ENCODE assay signal across 9 cellular contexts in genomic region chr12:21169878-21170472, GRCh38. TPM values are rescaled to one million over a fixed set of nuclear protein-coding genes. Genes with fewer than 3 reads are reported as not detected.
DNase-seq lines count a peak whose midpoint lies in the region; ATAC-seq, FAIRE-seq and TF ChIP-seq lines count a peak whose summit lies in the region.
"Had no signal": no experiment of that assay in that cellular context is flagged by ENCODE, and none has a peak within 500 bp of the region (broad histone marks: within the 10 kb centered on the region; RNA-seq: fewer than 3 reads in every experiment).

No MANE protein-coding gene starts in this region.

- no peaks in the 10 kb centered on the region for H3K36me3 Mint-ChIP-seq in natural killer cell treated with Interleukin-12 subunit alpha and Interleukin-12 subunit beta and Interleukin-15 and Interleukin-18, amount 100 ng/mL, for 72 hours
- H3K36me3 Mint-ChIP-seq: activated naive CD4-positive, alpha-beta T cell treated with anti-CD3 and anti-CD28 coated beads, Interleukin-2, amount 50 U/mL, for 24 hours had no signal

- no peak overlapping the region for H3K27ac Mint-ChIP-seq in natural killer cell treated with Interleukin-12 subunit alpha and Interleukin-12 subunit beta and Interleukin-15 and Interleukin-18, amount 100 ng/mL, for 72 hours
- H3K27ac Mint-ChIP-seq: activated naive CD4-positive, alpha-beta T cell treated with anti-CD3 and anti-CD28 coated beads, Interleukin-2, amount 50 U/mL, for 24 hours had no signal

- no peak overlapping the region for H3K4me3 ChIP-seq in choroid plexus epithelial cell (ENCODE audit: low read depth, low read length)

- ATAC-seq in GM21360 (IDR thresholded peaks at IDR 0.05; ENCODE audit: unreplicated experiment) = peak; percentile 68
- no peak for ATAC-seq in natural killer cell treated with Interleukin-12 subunit alpha and Interleukin-12 subunit beta and Interleukin-15 and Interleukin-18, amount 100 ng/mL, for 72 hours

- H3K27me3 Mint-ChIP-seq in natural killer cell treated with Interleukin-12 subunit alpha and Interleukin-12 subunit beta and Interleukin-15 and Interleukin-18, amount 100 ng/mL, for 72 hours = no peaks in the 10 kb centered on the region

- no peak overlapping the region for H3K4me3 Mint-ChIP-seq in natural killer cell treated with Interleukin-12 subunit alpha and Interleukin-12 subunit beta and Interleukin-15 and Interleukin-18, amount 100 ng/mL, for 72 hours
- H3K4me3 Mint-ChIP-seq: activated naive CD4-positive, alpha-beta T cell treated with anti-CD3 and anti-CD28 coated beads, Interleukin-2, amount 50 U/mL, for 24 hours had no signal

- no peak for FAIRE-seq in RCC 7860 (lab: Jason Lieb, UNC)

- peak; percentile 61 for DNase-seq in NCI-H1436 (lab: John Stamatoyannopoulos, UW)
- DNase-seq in NCI-H1436 treated with DMSO at 0.1 percent for 48 hours (lab: John Stamatoyannopoulos, UW) = no peak
- DNase-seq in HuH-7 (ENCODE audit: low spot score) = peak; percentile 31
- DNase-seq in RCC 7860 (ENCODE audit: low spot score) = peak; percentile 21
- DNase-seq in choroid plexus epithelial cell (ENCODE audit: low read depth) = peak; percentile 69
- DNase-seq in natural killer cell treated with Interleukin-12 subunit alpha and Interleukin-12 subunit beta and Interleukin-15 and Interleukin-18, amount 100 ng/mL, for 72 hours (ENCODE audit: low spot score) = peak; percentile 44
- DNase-seq in putamen (ENCODE audit: low spot score) = no peak

- peak; percentile 88 for TF ChIP-seq CTCF in choroid plexus epithelial cell (conservative IDR thresholded peaks at IDR 0.05; ENCODE audit: low read depth, low read length)

- no peaks in the 10 kb centered on the region for H3K4me1 Mint-ChIP-seq in natural killer cell treated with Interleukin-12 subunit alpha and Interleukin-12 subunit beta and Interleukin-15 and Interleukin-18, amount 100 ng/mL, for 72 hours (ENCODE audit: low read depth in 2 of 2)
- H3K4me1 Mint-ChIP-seq: activated naive CD4-positive, alpha-beta T cell treated with anti-CD3 and anti-CD28 coated beads, Interleukin-2, amount 50 U/mL, for 24 hours had no signal

- H3K9me3 Mint-ChIP-seq in natural killer cell treated with Interleukin-12 subunit alpha and Interleukin-12 subunit beta and Interleukin-15 and Interleukin-18, amount 100 ng/mL, for 72 hours = no peaks in the 10 kb centered on the region

RNA-seq across cellular contexts. Expression of gene SLCO1B1, which starts 39.0 kb away (rescaled TPM):
- not detected for total RNA-seq in natural killer cell treated with Interleukin-12 subunit alpha and Interleukin-12 subunit beta and Interleukin-15 and Interleukin-18, amount 100 ng/mL, for 72 hours

Comparison
In these comparisons a context has a peak if more than half of its experiments do, and no peak if none do; other contexts are left out.
1. DNase-seq: peak in NCI-H1436 (single experiment), HuH-7 (single experiment), RCC 7860 (single experiment), choroid plexus epithelial cell (single experiment) and natural killer cell treated with Interleukin-12 subunit alpha and Interleukin-12 subunit beta and Interleukin-15 and Interleukin-18, amount 100 ng/mL, for 72 hours (single experiment); none in NCI-H1436 treated with DMSO at 0.1 percent for 48 hours (single experiment) and putamen (single experiment).